20 cellular contexts compared by ENCODE assay signal in genomic region chr2:161228511-161229240, GRCh38.
A peak's percentile ranks its signal among the peaks of the same experiment; 100 is the strongest.
DNase-seq lines count a peak whose midpoint lies in the region; ATAC-seq, FAIRE-seq and TF ChIP-seq lines count a peak whose summit lies in the region.
"Had no signal": no experiment of that assay in that cellular context is flagged by ENCODE, and none has a peak within 500 bp of the region (broad histone marks: within the 10 kb centered on the region; RNA-seq: fewer than 3 reads in every experiment).

No MANE protein-coding gene starts in this region.

- H3K4ac ChIP-seq in IMR-90 (ENCODE audit: low read depth, low read length) = no peak overlapping the region
- H3K4ac ChIP-seq in trophoblast cell (ENCODE audit: low read depth, low read length) = no peak overlapping the region

- no peak overlapping the region for H2AK9ac ChIP-seq in IMR-90 (replicated peaks; ENCODE audit: low read depth, low read length, poor library complexity)

- no peak for TF ChIP-seq RAD21 in IMR-90 (IDR thresholded peaks at IDR 0.05; ENCODE audit: low read length)

- no peak overlapping the region for H2AK5ac ChIP-seq in IMR-90 (ENCODE audit: low read depth, low read length)
- no peak overlapping the region for H2AK5ac ChIP-seq in trophoblast cell (ENCODE audit: low read length)

- H3K27me3 ChIP-seq in IMR-90 (ENCODE audit: control insufficient read depth, insufficient read depth, low read length) (no peaks in the 10 kb centered on the region), bronchial epithelial cell (ENCODE audit: control insufficient read depth, insufficient read depth, low read length) (no peaks in the 10 kb centered on the region), trophoblast cell (ENCODE audit: insufficient read depth, low read length) (no peaks in the 10 kb centered on the region)

- H2BK120ac ChIP-seq in IMR-90 (ENCODE audit: low read depth, low read length) = no peak overlapping the region
- no peak overlapping the region for H2BK120ac ChIP-seq in trophoblast cell (ENCODE audit: insufficient read depth, low read length, poor library complexity)

- H3K9ac ChIP-seq in IMR-90 (ENCODE audit: low read depth, low read length) (no peak overlapping the region), trophoblast cell (ENCODE audit: low read length) (no peak overlapping the region)

- H3K4me2 ChIP-seq in IMR-90 (ENCODE audit: low read depth, low read length) = no peak overlapping the region
- H3K4me2 ChIP-seq in trophoblast cell (ENCODE audit: low read length) = no peak overlapping the region

- DNase-seq in EL (peak; percentile 11), IMR-90 (peak; percentile 30), bronchial epithelial cell (ENCODE audit: low read depth) (peak; percentile 47), trophoblast cell (peak; percentile 24 to 80), DMS 273 treated with DMSO at 0.1 percent for 48 hours (lab: John Stamatoyannopoulos, UW) (no peak), dermis blood vessel endothelial cell (no peak), SHP77 (lab: John Stamatoyannopoulos, UW) (no peak)
- DNase-seq: activated CD4-positive, CD25-positive, alpha-beta regulatory T cell; activated CD8-positive, alpha-beta memory T cell treated with anti-CD3 and anti-CD28 coated beads for 24 hours; CD4-positive, CD25-positive, alpha-beta regulatory T cell; NCI-H187; NCI-H446 treated with DMSO at 0.1 percent for 48 hours; NK-92 treated with Interleukin-12 subunit alpha and Interleukin-12 subunit beta, amount 100 ng/mL, for 24 hours; retina; T1000 had no signal

- no peak overlapping the region for H2AFZ ChIP-seq in IMR-90 (replicated peaks; ENCODE audit: low read length, poor library complexity)
- H2AFZ ChIP-seq in trophoblast cell (ENCODE audit: insufficient read depth, low read length, poor library complexity) = no peak overlapping the region

- no peaks in the 10 kb centered on the region for H3K9me3 ChIP-seq in IMR-90 (ENCODE audit: control insufficient read depth, insufficient read depth, low read length)
- H3K9me3 ChIP-seq in trophoblast cell (ENCODE audit: insufficient read depth, low read depth, low read length) = no peaks in the 10 kb centered on the region

- H2BK5ac ChIP-seq in IMR-90 (ENCODE audit: low read depth, low read length, poor library complexity, severe bottlenecking) (no peak overlapping the region), trophoblast cell (ENCODE audit: low read depth, low read length, poor library complexity) (no peak overlapping the region)

- H3K4me1 ChIP-seq in IMR-90 (ENCODE audit: control insufficient read depth, insufficient read depth, low read length) (no peaks in the 10 kb centered on the region), trophoblast cell (ENCODE audit: control insufficient read depth in 1 of 2, insufficient read depth in 2 of 2, low read length in 2 of 2) (no peaks in the 10 kb centered on the region)

- dilution Hi-C loops in IMR-90 (cut with HindIII; ENCODE audit: low sequenced_read_pairs, unreplicated experiment) = no loop called here

- no peak for TF ChIP-seq CTCF in IMR-90 (conservative IDR thresholded peaks at IDR 0.05; ENCODE audit: low read depth, low read length)
- TF ChIP-seq CTCF in bronchial epithelial cell (IDR thresholded peaks at IDR 0.05; ENCODE audit: insufficient read depth, low read length, severe bottlenecking) = no peak

- intact Hi-C loops in IMR-90 (cut with micrococcal nuclease) = no loop called here

- in situ Hi-C loops in IMR-90 (cut with MboI; ENCODE audit: low sequenced_read_pairs) = no loop called here

- no peak overlapping the region for H3K27ac ChIP-seq in IMR-90 (ENCODE audit: insufficient read depth, low read length)
- H3K27ac ChIP-seq in trophoblast cell (ENCODE audit: low read depth, low read length) = no peak overlapping the region

- H4K91ac ChIP-seq in IMR-90 (ENCODE audit: insufficient read depth, low read depth, low read length) (no peak overlapping the region), trophoblast cell (ENCODE audit: low read depth, low read length) (no peak overlapping the region)

- CTCF ChIA-PET in IMR-90 (lab: Yijun Ruan, JAX) = no interaction called here

- no TSS peak for BruUV-seq in IMR-90 (replicated peaks; lab: Mats Ljungman, UMichigan)

- no peak overlapping the region for H3K56ac ChIP-seq in IMR-90 (ENCODE audit: extremely low read depth, insufficient read depth, low read length)

- H2BK12ac ChIP-seq in trophoblast cell (ENCODE audit: low read length) = no peak overlapping the region

- H2BK20ac ChIP-seq in IMR-90 (ENCODE audit: low read depth, low read length) = no peak overlapping the region

- H2BK15ac ChIP-seq in IMR-90 (ENCODE audit: low read depth, low read length) = no peak overlapping the region

- no peaks in the 10 kb centered on the region for H3K79me2 ChIP-seq in trophoblast cell (ENCODE audit: control insufficient read depth, insufficient read depth, low read length, poor library complexity)

- no peaks in the 10 kb centered on the region for H4K20me1 ChIP-seq in IMR-90 (ENCODE audit: insufficient read depth, low read length)

- no peaks in the 10 kb centered on the region for H3K9me1 ChIP-seq in IMR-90 (ENCODE audit: insufficient read depth, low read length)

- no peak overlapping the region for H3K18ac ChIP-seq in IMR-90 (ENCODE audit: low read depth, low read length)
- no peak overlapping the region for H3K18ac ChIP-seq in trophoblast cell (ENCODE audit: low read length)

- POLR2A ChIA-PET in IMR-90 (lab: Charles Lee; ENCODE audit: unreplicated experiment) = no interaction called here

- H4K12ac ChIP-seq in trophoblast cell (ENCODE audit: low read depth, low read length) = no peak overlapping the region

- H3K36me3 ChIP-seq in IMR-90 (ENCODE audit: control insufficient read depth, insufficient read depth, low read length) (peaks cover 19% of the 10 kb centered on the region), bronchial epithelial cell (ENCODE audit: control insufficient read depth, insufficient read depth, low read length) (peaks cover 8% of the 10 kb centered on the region), trophoblast cell (ENCODE audit: control insufficient read depth in 1 of 2, insufficient read depth in 2 of 2, low read length in 2 of 2) (peaks cover 3 to 11% of the 10 kb centered on the region in 2 experiments)

- TF ChIP-seq POLR2A in IMR-90 (IDR thresholded peaks at IDR 0.05; ENCODE audit: low read depth, low read length) = no peak

- no peak overlapping the region for H4K5ac ChIP-seq in IMR-90 (ENCODE audit: low read depth, low read length)

- H4K8ac ChIP-seq in IMR-90 (ENCODE audit: low read depth in 2 of 2, low read length in 2 of 2) = no peak overlapping the region
- no peak overlapping the region for H4K8ac ChIP-seq in trophoblast cell (ENCODE audit: low read depth, low read length)

- 60% methylated on average over 1 of the region's 6 CpGs; no CpG with 5 or more reads in 1 of the 2 experiments for WGBS in IMR-90 (ENCODE audit: extremely low coverage in 2 of 2, insufficient read length in 1 of 2), 2 experiments
- no CpG with 5 or more reads among the region's 6 CpGs for WGBS in trophoblast cell (ENCODE audit: extremely low coverage, insufficient coverage, insufficient read length)

- H3K4me3 ChIP-seq in IMR-90 (ENCODE audit: insufficient read depth, low read depth, low read length) (no peak overlapping the region), bronchial epithelial cell (ENCODE audit: low read depth, low read length) (no peak overlapping the region), trophoblast cell (ENCODE audit: low read depth, low read length) (no peak overlapping the region)
- H3K4me3 ChIP-seq: K562 had no signal

- H3K79me1 ChIP-seq in IMR-90 (ENCODE audit: low read depth in 1 of 2, low read length in 2 of 2) (no peaks in the 10 kb centered on the region; a peak in 1 of 4 replicates), trophoblast cell (ENCODE audit: low read length) (no peaks in the 10 kb centered on the region)

- H3K14ac ChIP-seq in IMR-90 (replicated peaks; ENCODE audit: low read depth, low read length) = no peak overlapping the region
- no peak overlapping the region for H3K14ac ChIP-seq in trophoblast cell (ENCODE audit: low read length)

- H3K23ac ChIP-seq in IMR-90 (ENCODE audit: low read depth, low read length) (no peak overlapping the region), trophoblast cell (ENCODE audit: low read length) (no peak overlapping the region)

- ATAC-seq in IMR-90 (ENCODE audit: low read depth) (no peak), HG03521 (IDR thresholded peaks at IDR 0.05; ENCODE audit: unreplicated experiment) (no peak)
- ATAC-seq: K562 had no signal

- no peak for FAIRE-seq in bronchial epithelial cell (lab: Jason Lieb, UNC)
- FAIRE-seq: colon, H1, K562, RCC 7860 had no signal

TF ChIP-seq in IMR-90, 13 proteins besides CTCF, POLR2A, EP300 and RAD21:
- TF ChIP-seq SMC3 (IDR thresholded peaks at IDR 0.05; ENCODE audit: low read depth, low read length) = no peak
- TF ChIP-seq NFE2L2 (IDR thresholded peaks at IDR 0.05; ENCODE audit: low read depth, low read length) = no peak
- TF ChIP-seq FOS (IDR thresholded peaks at IDR 0.05; ENCODE audit: low read depth, low read length) = no peak
- no peak for TF ChIP-seq RFX5 (IDR thresholded peaks at IDR 0.05; ENCODE audit: low read depth, low read length)
- no peak for TF ChIP-seq MAZ (IDR thresholded peaks at IDR 0.05; ENCODE audit: borderline replicate concordance, low read depth, low read length)
- TF ChIP-seq USF2 (IDR thresholded peaks at IDR 0.05; ENCODE audit: low read depth, low read length) = no peak
- TF ChIP-seq ELK1 (IDR thresholded peaks at IDR 0.05; ENCODE audit: borderline replicate concordance, low read depth, low read length) = no peak

Comparison
In these comparisons a context has a peak if more than half of its experiments do, and no peak if none do; other contexts are left out.
1. DNase-seq: peak in EL (single experiment), IMR-90 (single experiment), bronchial epithelial cell (single experiment) and trophoblast cell (2 of 2); none in DMS 273 treated with DMSO at 0.1 percent for 48 hours (single experiment), dermis blood vessel endothelial cell (single experiment) and SHP77 (0 of 2).